Comparison of ENCODE assay signal across 13 cellular contexts in the genomic region with DNA sequence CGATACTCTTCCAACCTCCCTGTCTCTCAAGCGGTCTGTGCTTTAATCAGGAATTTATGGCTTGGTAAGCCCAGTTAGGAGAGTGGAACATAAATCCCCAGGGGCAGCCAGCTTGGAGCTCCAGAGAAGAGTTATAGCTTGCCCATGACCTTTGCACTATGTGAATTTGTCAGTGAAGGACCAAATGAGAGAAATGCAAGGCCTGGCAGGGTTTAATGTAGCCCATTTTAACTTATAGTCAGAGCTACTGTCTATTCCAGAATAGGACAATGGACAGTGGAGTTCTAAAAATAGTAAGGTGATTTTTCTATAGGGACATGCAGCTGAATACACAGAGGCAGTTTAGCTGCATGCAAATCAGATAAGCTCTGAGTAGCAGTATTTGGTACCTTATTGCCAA.
A peak's percentile ranks its signal among the peaks of the same experiment; 100 is the strongest.
DNase-seq lines count a peak whose midpoint lies in the region; ATAC-seq and TF ChIP-seq lines count a peak whose summit lies in the region.
"Had no signal": no experiment of that assay in that cellular context is flagged by ENCODE, and none has a peak within 500 bp of the region (broad histone marks: within the 10 kb centered on the region; RNA-seq: fewer than 3 reads in every experiment).

No MANE protein-coding gene starts in this region.

- H3K79me2 ChIP-seq in PC-9 (ENCODE audit: low read depth), result no peaks in the 10 kb centered on the region

- H3K4me3 ChIP-seq in PC-9 (no peak overlapping the region), esophagus muscularis mucosa (no peak overlapping the region)

- H3K27ac ChIP-seq in PC-9 (peak overlapping the region; percentile 93), esophagus muscularis mucosa (replicated peaks in 1 of 4) (peak overlapping the region; percentile 77 to 87 (median 84))

- H3K4me1 ChIP-seq in PC-9 (replicated peaks; ENCODE audit: insufficient read depth), result peaks cover 62% of the 10 kb centered on the region
- H3K4me1 ChIP-seq in esophagus muscularis mucosa, result peaks cover 54 to 61% (median 56%) of the 10 kb centered on the region in 4 donors

- H3F3A ChIP-seq in PC-9 (ENCODE audit: insufficient read depth, low read depth), result peaks cover 46% of the 10 kb centered on the region

- TF ChIP-seq CTCF in PC-9 (conservative IDR thresholded peaks at IDR 0.05), result no peak
- TF ChIP-seq CTCF in esophagus muscularis mucosa (IDR thresholded peaks at IDR 0.05), result no peak

- H4K20me1 ChIP-seq in PC-9 (ENCODE audit: insufficient read depth), result no peaks in the 10 kb centered on the region

- POLR2A ChIA-PET in PC-9 (lab: Charles Lee; ENCODE audit: unreplicated experiment), result interaction anchor here (0.5 to 1.3 kb wide), 6 partner anchors 29 to 543 kb away, joined by 3 to 11 read pairs (median 6); no protein-coding TSS in a partner anchor

- BruUV-seq in PC-9 (replicated peaks; lab: Mats Ljungman, UMichigan), result no TSS peak

- H3K36me3 ChIP-seq in PC-9 (ENCODE audit: low read depth) (no peaks in the 10 kb centered on the region), esophagus muscularis mucosa (no peaks in the 10 kb centered on the region)

- H3K9me3 ChIP-seq in PC-9 (ENCODE audit: insufficient read depth, low read depth) (peaks cover 10% of the 10 kb centered on the region; the same call in 1 of the 2 replicates), esophagus muscularis mucosa (no peaks in the 10 kb centered on the region)

- peak overlapping the region; percentile 76 for H3K4me2 ChIP-seq in PC-9

- H3K9me2 ChIP-seq in PC-9 (ENCODE audit: insufficient read depth), result no peaks in the 10 kb centered on the region

- intact Hi-C loops in PC-9 (cut with micrococcal nuclease; ENCODE audit: unreplicated experiment) (loop anchor here (5.0 to 10.0 kb wide), 2 partner anchors 335 to 778 kb away; no protein-coding TSS in a partner anchor), esophagus muscularis mucosa (cut with DNase I) (loop anchor here (10.0 kb wide), 2 partner anchors 82 to 168 kb away; partner anchors contain the start of gene CAV1)

- peak; percentile 57 for DNase-seq in COLO829 (ENCODE audit: low spot score)
- DNase-seq in PC-9, result no peak
- no peak for DNase-seq in esophagus muscularis mucosa (ENCODE audit: extremely low spot score)
- peak; percentile 7 for DNase-seq in pons (ENCODE audit: low spot score)
- no peak for DNase-seq in G401 (ENCODE audit: low spot score)
- DNase-seq in activated CD4-positive, alpha-beta T cell treated with anti-CD3 and anti-CD28 coated beads for 48 hours, result no peak
- no peak for DNase-seq in NCI-H524 treated with DMSO at 0.1 percent for 48 hours (lab: John Stamatoyannopoulos, UW)
- DNase-seq: activated CD4-positive, alpha-beta T cell treated with anti-CD3 and anti-CD28 coated beads for 4 hours; activated naive CD4-positive, alpha-beta T cell treated with anti-CD3 and anti-CD28 coated beads for 36 hours; C1 segment of cervical spinal cord; effector memory CD8-positive, alpha-beta T cell; NCI-H1694 had no signal

- H3K27me3 ChIP-seq in PC-9 (ENCODE audit: insufficient read depth, low read depth) (no peaks in the 10 kb centered on the region), esophagus muscularis mucosa (no peaks in the 10 kb centered on the region)

- ATAC-seq in HG02763 (IDR thresholded peaks at IDR 0.05; ENCODE audit: unreplicated experiment), result no peak
- ATAC-seq: effector memory CD8-positive, alpha-beta T cell had no signal

- WGBS in esophagus muscularis mucosa, result 63% methylated on average over 2 of the region's 2 CpGs

- in situ Hi-C loops in G401 (cut with HindIII; ENCODE audit: low sequenced_read_pairs), result no loop called here

- TF ChIP-seq EP300 in esophagus muscularis mucosa (IDR thresholded peaks at IDR 0.05), result no peak

- no peak for TF ChIP-seq POLR2A in esophagus muscularis mucosa (IDR thresholded peaks at IDR 0.05; ENCODE audit: low read depth)

- CTCF ChIA-PET in PC-9 (lab: Charles Lee), result no interaction called here

- H2AFZ ChIP-seq in PC-9, result no peak overlapping the region

Comparison
In these comparisons a context has a peak if more than half of its experiments do, and no peak if none do; other contexts are left out.
1. DNase-seq: peak in COLO829 (single experiment) and pons (single experiment); none in PC-9 (0 of 2), esophagus muscularis mucosa (single experiment), G401 (single experiment), activated CD4-positive, alpha-beta T cell treated with anti-CD3 and anti-CD28 coated beads for 48 hours (single experiment) and NCI-H524 treated with DMSO at 0.1 percent for 48 hours (single experiment).